ENCODE assay signal across 10 cellular contexts in genomic region chrX:3345281-3346081, GRCh38. TPM values are rescaled to one million over a fixed set of nuclear protein-coding genes. Genes with fewer than 3 reads are reported as not detected.
A peak's percentile ranks its signal among the peaks of the same experiment; 100 is the strongest.
DNase-seq lines count a peak whose midpoint lies in the region; ATAC-seq and TF ChIP-seq lines count a peak whose summit lies in the region.
"Had no signal": no experiment of that assay in that cellular context is flagged by ENCODE, and none has a peak within 500 bp of the region (broad histone marks: within the 10 kb centered on the region; RNA-seq: fewer than 3 reads in every experiment).

No MANE protein-coding gene starts in this region.

- no peak overlapping the region for H2AK5ac ChIP-seq in mesenchymal stem cell (ENCODE audit: low read length, severe bottlenecking)

- H3K4me1 Mint-ChIP-seq in endodermal cell: peaks cover 3% of the 10 kb centered on the region
- H3K4me1 Mint-ChIP-seq: stimulated activated naive CD8-positive, alpha-beta T cell treated with anti-CD3 and anti-CD28 coated beads, Interleukin-15, amount 100 ng/mL, for 72 hours had no signal

- H3K9me3 ChIP-seq in endodermal cell (ENCODE audit: control insufficient read depth, low read length): no peaks in the 10 kb centered on the region
- H3K9me3 ChIP-seq in mesenchymal stem cell (ENCODE audit: control insufficient read depth, low read length): peaks cover 16% of the 10 kb centered on the region
- no peaks in the 10 kb centered on the region for H3K9me3 ChIP-seq in tibial nerve

- peak overlapping the region in 1 of 2 experiments; percentile 71 for H3K14ac ChIP-seq in mesenchymal stem cell (ENCODE audit: low read length in 2 of 2)

- H3K79me1 ChIP-seq in mesenchymal stem cell (replicated peaks; ENCODE audit: low read length, poor library complexity, severe bottlenecking): no peaks in the 10 kb centered on the region

- H3K4me2 ChIP-seq in mesenchymal stem cell (ENCODE audit: low read length, poor library complexity, severe bottlenecking): peak overlapping the region; percentile 85

- peaks cover 16% of the 10 kb centered on the region for H3K36me3 Mint-ChIP-seq in endodermal cell (ENCODE audit: low read depth)

- H3K4me3 Mint-ChIP-seq in endodermal cell: peak overlapping the region; percentile 83
- H3K4me3 Mint-ChIP-seq: activated CD8-positive, alpha-beta T cell treated with anti-CD3 and anti-CD28 coated beads, Interleukin-2, amount 10 ng/mL, durations not matched to agents 7 days and 5 days; stimulated activated naive CD8-positive, alpha-beta T cell treated with anti-CD3 and anti-CD28 coated beads, Interleukin-15, amount 100 ng/mL, for 72 hours had no signal

- H2BK15ac ChIP-seq in mesenchymal stem cell (ENCODE audit: low read depth, poor library complexity, severe bottlenecking): no peak overlapping the region

- no peak overlapping the region for H4K91ac ChIP-seq in mesenchymal stem cell (ENCODE audit: low read length)

- peak overlapping the region; percentile 70 to 81 for H3K18ac ChIP-seq in mesenchymal stem cell (ENCODE audit: low read depth in 1 of 2, low read length in 2 of 2)

- no peak overlapping the region for H3K23ac ChIP-seq in mesenchymal stem cell (ENCODE audit: low read length in 2 of 2)

- TF ChIP-seq CTCF in endodermal cell (conservative IDR thresholded peaks at IDR 0.05) (peak; percentile 17), tibial nerve (IDR thresholded peaks at IDR 0.05) (no peak)

- peak overlapping the region; percentile 57 for H3K9ac ChIP-seq in endodermal cell (ENCODE audit: extremely low read depth, low read length, poor library complexity, severe bottlenecking)
- peak overlapping the region; percentile 81 for H3K9ac ChIP-seq in mesenchymal stem cell (ENCODE audit: low read length)

- H2BK120ac ChIP-seq in mesenchymal stem cell (ENCODE audit: low read depth, low read length): no peak overlapping the region

- H3K27me3 Mint-ChIP-seq in endodermal cell (ENCODE audit: insufficient read depth): peaks cover 66% of the 10 kb centered on the region

- no peak for TF ChIP-seq RAD21 in Ishikawa (IDR thresholded peaks at IDR 0.05; ENCODE audit: low read depth)

- H4K8ac ChIP-seq in mesenchymal stem cell (ENCODE audit: low read length): no peak overlapping the region

- peak overlapping the region; percentile 85 for H3K4me3 ChIP-seq in endodermal cell (ENCODE audit: low read length)
- H3K4me3 ChIP-seq in mesenchymal stem cell (ENCODE audit: insufficient read depth in 1 of 2, low read depth in 1 of 2, low read length in 2 of 2): peak overlapping the region; percentile 52 to 75
- H3K4me3 ChIP-seq in tibial nerve: peak overlapping the region; percentile 23 to 51 (median 26)

- peaks cover 9% of the 10 kb centered on the region for H3K9me3 Mint-ChIP-seq in endodermal cell
- H3K9me3 Mint-ChIP-seq: stimulated activated naive CD8-positive, alpha-beta T cell treated with anti-CD3 and anti-CD28 coated beads, Interleukin-15, amount 100 ng/mL, for 72 hours had no signal

- 0% methylated on average over 2 to 62 of the region's 62 CpGs for WGBS in endodermal cell (ENCODE audit: insufficient coverage in 1 of 2, insufficient read length in 1 of 2), 2 experiments
- WGBS in mesenchymal stem cell: under 1% methylated on average over 47 of the region's 62 CpGs
- WGBS in tibial nerve, 2 donors: 0 to 1% methylated on average over 5 to 50 of the region's 62 CpGs

- H3K36me3 ChIP-seq in endodermal cell (ENCODE audit: control insufficient read depth, insufficient read depth, low read length) (peaks cover 12% of the 10 kb centered on the region), mesenchymal stem cell (ENCODE audit: control insufficient read depth in 1 of 2, insufficient read depth in 2 of 2, low read depth in 1 of 2, low read length in 2 of 2) (no peaks in the 10 kb centered on the region), tibial nerve (no peaks in the 10 kb centered on the region)

- no peak overlapping the region for H2BK12ac ChIP-seq in mesenchymal stem cell (ENCODE audit: low read length in 2 of 2)

- peak overlapping the region; percentile 73 for H2BK5ac ChIP-seq in mesenchymal stem cell (ENCODE audit: low read depth, low read length, poor library complexity, severe bottlenecking)

- peak overlapping the region in 1 of 2 experiments; percentile 75 for H3K4ac ChIP-seq in mesenchymal stem cell (ENCODE audit: low read depth in 1 of 2, low read length in 2 of 2)

- H3K4me1 ChIP-seq in endodermal cell (ENCODE audit: control insufficient read depth, insufficient read depth, low read length): no peaks in the 10 kb centered on the region
- H3K4me1 ChIP-seq in mesenchymal stem cell (ENCODE audit: control insufficient read depth, insufficient read depth, low read depth, low read length): no peaks in the 10 kb centered on the region
- H3K4me1 ChIP-seq in tibial nerve: peaks cover 0 to 22% (median 0%) of the 10 kb centered on the region in 4 donors

- no peak for TF ChIP-seq POLR2A in tibial nerve (IDR thresholded peaks at IDR 0.05)

- TF ChIP-seq EP300 in Ishikawa (IDR thresholded peaks at IDR 0.05; ENCODE audit: borderline replicate concordance) (no peak), tibial nerve (IDR thresholded peaks at IDR 0.05) (no peak)

- H3K27ac ChIP-seq in endodermal cell (ENCODE audit: low read depth, low read length) (no peak overlapping the region), mesenchymal stem cell (ENCODE audit: low read length, poor library complexity, severe bottlenecking) (peak overlapping the region; percentile 29), tibial nerve (peak overlapping the region in 1 of 4 donors; percentile 70)

- peak overlapping the region; percentile 71 for H3K27ac Mint-ChIP-seq in endodermal cell
- H3K27ac Mint-ChIP-seq: activated CD8-positive, alpha-beta T cell treated with anti-CD3 and anti-CD28 coated beads, Interleukin-2, amount 10 ng/mL, durations not matched to agents 7 days and 5 days; stimulated activated naive CD8-positive, alpha-beta T cell treated with anti-CD3 and anti-CD28 coated beads, Interleukin-15, amount 100 ng/mL, for 72 hours had no signal

- DNase-seq in endodermal cell (peak; percentile 87), mesenchymal stem cell (peak; percentile 74), tibial nerve (ENCODE audit: low spot score in 2 of 2) (no peak), NCI-H82 (lab: John Stamatoyannopoulos, UW) (no peak), DMS153 treated with DMSO at 0.1 percent for 48 hours (lab: John Stamatoyannopoulos, UW; ENCODE audit: unreplicated experiment) (no peak)
- DNase-seq: activated CD8-positive, alpha-beta T cell treated with anti-CD3 and anti-CD28 coated beads, Interleukin-2, amount 10 ng/mL, durations not matched to agents 7 days and 5 days; KBM-7; stimulated activated naive CD8-positive, alpha-beta T cell treated with anti-CD3 and anti-CD28 coated beads, Interleukin-15, amount 100 ng/mL, for 72 hours had no signal

- no peak for ATAC-seq in HG03378 (IDR thresholded peaks at IDR 0.05; ENCODE audit: unreplicated experiment)
- ATAC-seq: activated CD8-positive, alpha-beta T cell treated with anti-CD3 and anti-CD28 coated beads, Interleukin-2, amount 10 ng/mL, durations not matched to agents 7 days and 5 days; stimulated activated naive CD8-positive, alpha-beta T cell treated with anti-CD3 and anti-CD28 coated beads, Interleukin-15, amount 100 ng/mL, for 72 hours had no signal

- peak overlapping the region; percentile 10 for H2AFZ ChIP-seq in mesenchymal stem cell (ENCODE audit: low read depth, low read length)

- H3K27me3 ChIP-seq in endodermal cell (ENCODE audit: control insufficient read depth, insufficient read depth, low read length, poor library complexity, severe bottlenecking) (no peaks in the 10 kb centered on the region), mesenchymal stem cell (ENCODE audit: control insufficient read depth in 1 of 2, insufficient read depth in 1 of 2, low read length in 2 of 2) (peaks cover 0 to 12% of the 10 kb centered on the region in 2 experiments), tibial nerve (peaks cover 0 to 22% of the 10 kb centered on the region in 2 donors)

TF ChIP-seq in Ishikawa, 13 proteins besides CTCF, POLR2A, EP300 and RAD21:
- TF ChIP-seq ZBTB7A (IDR thresholded peaks at IDR 0.05; ENCODE audit: low read depth) (0 out of 2 replicates have a peak, but pooled peaks have one; percentile 52), MAX (IDR thresholded peaks at IDR 0.05) (no peak), NFIC (IDR thresholded peaks at IDR 0.05) (no peak), REST (IDR thresholded peaks at IDR 0.05; ENCODE audit: low read depth) (no peak), TCF12 (IDR thresholded peaks at IDR 0.05; ENCODE audit: low read depth) (no peak)

RNA-seq across cellular contexts. Expression of gene MXRA5, which starts 1.0 kb away (rescaled TPM):
- total RNA-seq in endodermal cell: 10 to 100 TPM; 14.6 to 40.2 TPM
- 7.8 TPM for polyA plus RNA-seq in endodermal cell (2013, experiment 1 of 2)
- 11.6 TPM for polyA plus RNA-seq in endodermal cell (2013, experiment 2 of 2)
- 66.6 TPM for polyA plus RNA-seq in mesenchymal stem cell (2013, experiment 1 of 2)
- 61.4 TPM for polyA plus RNA-seq in mesenchymal stem cell (2013, experiment 2 of 2)
- total RNA-seq in tibial nerve: 1 to 10 TPM in 1 of 4 donors, under 1 TPM in 3; 0.22 to 1.8 (median 0.72) TPM
- total RNA-seq: activated CD8-positive, alpha-beta T cell treated with anti-CD3 and anti-CD28 coated beads, Interleukin-2, amount 10 ng/mL, durations not matched to agents 7 days and 5 days had no signal

Comparison
In these comparisons a context has a peak if more than half of its experiments do, and no peak if none do; other contexts are left out.
1. DNase-seq: peak in endodermal cell (single experiment) and mesenchymal stem cell (single experiment); none in tibial nerve (0 of 2), NCI-H82 (single experiment) and DMS153 treated with DMSO at 0.1 percent for 48 hours (single experiment).
2. H3K4me3 ChIP-seq: peak in every context shown above with its lines; median percentile 85 in endodermal cell; 64 in mesenchymal stem cell; 26 in tibial nerve.
3. RNA of gene MXRA5, which starts 1.0 kb away (total RNA-seq): 14.6 to 40.2 TPM in endodermal cell; 0.22 to 1.8 TPM in tibial nerve; every median in the first group is over 4 times any median in the second.